ENCODE assay signal across 9 cellular contexts in the genomic region with DNA sequence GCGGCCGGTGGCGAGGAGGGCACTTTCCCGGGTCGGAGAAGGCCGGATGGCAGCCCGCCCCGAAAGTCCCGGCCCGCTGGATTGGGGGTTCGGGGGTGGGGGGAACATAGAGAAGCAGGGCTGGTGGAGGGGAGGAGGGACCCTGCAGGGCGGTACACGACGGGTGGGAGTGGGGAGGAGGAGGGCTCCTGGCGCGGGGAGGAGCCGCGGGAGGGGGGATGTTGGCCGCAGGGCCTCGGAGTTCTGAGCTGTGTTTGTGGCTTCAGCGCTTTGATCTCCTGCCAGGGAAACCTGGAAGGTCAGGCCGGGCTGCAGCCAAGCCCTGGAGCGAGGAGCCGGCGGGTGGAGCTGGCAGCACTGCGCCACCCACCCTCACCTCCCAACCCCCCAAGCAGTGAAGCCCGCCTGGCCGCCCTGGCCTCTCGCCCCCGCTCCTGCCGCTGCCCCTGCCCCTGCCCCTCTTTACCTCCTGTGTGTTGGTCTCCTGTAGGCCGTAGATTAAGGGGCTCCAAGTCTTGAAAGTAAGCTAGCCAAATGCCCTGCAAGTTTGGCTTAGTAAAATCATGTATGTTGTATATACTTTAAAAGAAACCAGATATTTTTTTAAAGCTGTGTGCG. TPM values are rescaled to one million over a fixed set of nuclear protein-coding genes. Genes with fewer than 3 reads are reported as not detected.
DNase-seq lines count a peak whose midpoint lies in the region; ATAC-seq and TF ChIP-seq lines count a peak whose summit lies in the region.
"Had no signal": no experiment of that assay in that cellular context is flagged by ENCODE, and none has a peak within 500 bp of the region (broad histone marks: within the 10 kb centered on the region; RNA-seq: fewer than 3 reads in every experiment).

No MANE protein-coding gene starts in this region.

- H4K20me1 ChIP-seq in neural progenitor cell (ENCODE audit: low read depth), result peaks cover 56% of the 10 kb centered on the region

- ATAC-seq in activated T-helper 17 cell treated with anti-CD3 and anti-CD28 coated beads, Interleukin-2, amount 50 U/mL, for 72 hours (replicated peaks), result no peak
- ATAC-seq in GM21825 (IDR thresholded peaks at IDR 0.05; ENCODE audit: unreplicated experiment) (no peak), HG02885 (IDR thresholded peaks at IDR 0.05; ENCODE audit: poor library complexity, unreplicated experiment) (no peak)

- no peaks in the 10 kb centered on the region for H3K36me3 Mint-ChIP-seq in activated T-helper 17 cell treated with anti-CD3 and anti-CD28 coated beads, Interleukin-2, amount 50 U/mL, for 72 hours (ENCODE audit: low read depth)
- peaks cover 45% of the 10 kb centered on the region for H3K36me3 Mint-ChIP-seq in neural progenitor cell

- peak overlapping the region; percentile 96 for H3K4me2 ChIP-seq in neural progenitor cell

- peak overlapping the region; percentile 62 for H3K4me3 ChIP-seq in ACC112 (ENCODE audit: low read depth, low read length)
- peak overlapping the region; percentile 28 for H3K4me3 ChIP-seq in HFF-Myc (replicated peaks; ENCODE audit: low read depth, low read length)
- H3K4me3 ChIP-seq in neural progenitor cell, result peak overlapping the region; percentile 62

- H3K27me3 ChIP-seq in ACC112 (ENCODE audit: insufficient read depth, low read length) (no peaks in the 10 kb centered on the region), neural progenitor cell (no peaks in the 10 kb centered on the region)

- peaks cover 24% of the 10 kb centered on the region for H3K27me3 Mint-ChIP-seq in activated T-helper 17 cell treated with anti-CD3 and anti-CD28 coated beads, Interleukin-2, amount 50 U/mL, for 72 hours
- peaks cover 4% of the 10 kb centered on the region for H3K27me3 Mint-ChIP-seq in neural progenitor cell (ENCODE audit: insufficient read depth, low read depth)

- H3K9me3 Mint-ChIP-seq in activated T-helper 17 cell treated with anti-CD3 and anti-CD28 coated beads, Interleukin-2, amount 50 U/mL, for 72 hours, result no peaks in the 10 kb centered on the region
- H3K9me3 Mint-ChIP-seq in neural progenitor cell, result no peaks in the 10 kb centered on the region

- H3K4me1 ChIP-seq in ACC112 (ENCODE audit: control insufficient read depth, insufficient read depth, low read length, unreplicated experiment), result peaks cover 22% of the 10 kb centered on the region
- H3K4me1 ChIP-seq in neural progenitor cell, result peaks cover 27% of the 10 kb centered on the region

- H3K79me2 ChIP-seq in ACC112 (ENCODE audit: control insufficient read depth, insufficient read depth, low read length, unreplicated experiment), result peaks cover 3% of the 10 kb centered on the region
- peaks cover 22% of the 10 kb centered on the region for H3K79me2 ChIP-seq in neural progenitor cell (ENCODE audit: low read depth)

- TF ChIP-seq CTCF in HFF-Myc (IDR thresholded peaks at IDR 0.05; ENCODE audit: low read depth, low read length, missing control alignments) (no peak), neural progenitor cell (IDR thresholded peaks at IDR 0.05) (no peak)

- peak overlapping the region; percentile 35 for H3K4me3 Mint-ChIP-seq in activated T-helper 17 cell treated with anti-CD3 and anti-CD28 coated beads, Interleukin-2, amount 50 U/mL, for 72 hours
- H3K4me3 Mint-ChIP-seq in neural progenitor cell, result peak overlapping the region; percentile 81

- H3F3A ChIP-seq in neural progenitor cell (ENCODE audit: low read depth), result peaks cover 39% of the 10 kb centered on the region

- H3K9me3 ChIP-seq in neural progenitor cell (ENCODE audit: low read depth), result no peaks in the 10 kb centered on the region

- no peaks in the 10 kb centered on the region for H3K4me1 Mint-ChIP-seq in activated T-helper 17 cell treated with anti-CD3 and anti-CD28 coated beads, Interleukin-2, amount 50 U/mL, for 72 hours
- H3K4me1 Mint-ChIP-seq in neural progenitor cell, result peaks cover 76% of the 10 kb centered on the region

- H3K27ac Mint-ChIP-seq in activated T-helper 17 cell treated with anti-CD3 and anti-CD28 coated beads, Interleukin-2, amount 50 U/mL, for 72 hours, result no peak overlapping the region
- peak overlapping the region; percentile 96 for H3K27ac Mint-ChIP-seq in neural progenitor cell

- peak overlapping the region; percentile 60 for H2AFZ ChIP-seq in ACC112 (ENCODE audit: low read length, unreplicated experiment)
- H2AFZ ChIP-seq in neural progenitor cell (replicated peaks), result no peak overlapping the region

- H3K36me3 ChIP-seq in ACC112 (ENCODE audit: insufficient read depth, low read length), result no peaks in the 10 kb centered on the region
- no peaks in the 10 kb centered on the region for H3K36me3 ChIP-seq in neural progenitor cell

- H3K27ac ChIP-seq in ACC112 (ENCODE audit: low read depth, low read length) (peak overlapping the region; percentile 95), neural progenitor cell (no peak overlapping the region)

- peak overlapping the region; percentile 36 for H3K9ac ChIP-seq in neural progenitor cell

- DNase-seq in HFF-Myc (ENCODE audit: extremely low read depth, low read depth) (peak; percentile 62), glomerular visceral epithelial cell (ENCODE audit: extremely low spot score) (peak; percentile 94), neural progenitor cell (ENCODE audit: low spot score) (peak; percentile 79), NCI-H187 treated with DMSO at 0.1 percent for 48 hours (lab: John Stamatoyannopoulos, UW) (no peak)

RNA-seq across cellular contexts. Expression of gene C22orf31, which starts 30.9 kb away (rescaled TPM):
- total RNA-seq in activated T-helper 17 cell treated with anti-CD3 and anti-CD28 coated beads, Interleukin-2, amount 50 U/mL, for 72 hours, result not detected
- total RNA-seq in neural progenitor cell (ENCODE audit: low replicate concordance), result not detected in 2 replicates
- total RNA-seq: glomerular endothelial cell had no signal

RNA-seq across cellular contexts. Expression of gene KREMEN1, which starts 42.1 kb away (rescaled TPM):
- under 1 TPM in 1 of 2 donors, not detected in 1; 0.40 TPM for total RNA-seq in activated T-helper 17 cell treated with anti-CD3 and anti-CD28 coated beads, Interleukin-2, amount 50 U/mL, for 72 hours
- 1.4 and 1.9 TPM in 2 replicates for total RNA-seq in neural progenitor cell (ENCODE audit: low replicate concordance)
